In genomic region chr2:105307146-105307545, GRCh38 we compare ENCODE assay signal across 22 cellular contexts. TPM values are rescaled to one million over a fixed set of nuclear protein-coding genes. Genes with fewer than 3 reads are reported as not detected.
DNase-seq lines count a peak whose midpoint lies in the region; ATAC-seq and TF ChIP-seq lines count a peak whose summit lies in the region.
"Had no signal": no experiment of that assay in that cellular context is flagged by ENCODE, and none has a peak within 500 bp of the region (broad histone marks: within the 10 kb centered on the region; RNA-seq: fewer than 3 reads in every experiment).

No MANE protein-coding gene starts in this region.

- DNase-seq in MCF 10A (ENCODE audit: unreplicated experiment) (no peak), breast epithelium (ENCODE audit: low spot score in 2 of 2) (no peak), fibroblast of pulmonary artery (ENCODE audit: low read depth) (peak; percentile 39), HPDE6-E6E7 (ENCODE audit: extremely low spot score) (no peak)
- DNase-seq in activated naive CD4-positive, alpha-beta T cell treated with anti-CD3 and anti-CD28 coated beads, Interleukin-2, amount 50 U/mL, for 72 hours (ENCODE audit: low spot score in 2 of 2), result no peak
- DNase-seq: 8988T; ACHN; AML-193; BE2C; Calu3; CD4-positive, alpha-beta memory T cell; COR-L47; DMS53; DMS79 treated with DMSO at 0.1 percent for 48 hours; GF-D8; H9 had no signal

- H3K9me3 Mint-ChIP-seq in MCF 10A (ENCODE audit: unreplicated experiment), result no peaks in the 10 kb centered on the region
- H3K9me3 Mint-ChIP-seq in activated naive CD4-positive, alpha-beta T cell treated with anti-CD3 and anti-CD28 coated beads, Interleukin-2, amount 50 U/mL, for 72 hours, result no peaks in the 10 kb centered on the region
- H3K9me3 Mint-ChIP-seq: CD4-positive, alpha-beta memory T cell; GM23338; H9 had no signal

- H3K4me1 Mint-ChIP-seq in MCF 10A (ENCODE audit: insufficient read depth, unreplicated experiment), result no peaks in the 10 kb centered on the region

- TF ChIP-seq CTCF in MCF 10A (IDR thresholded peaks at IDR 0.05; ENCODE audit: unreplicated experiment), result no peak
- TF ChIP-seq CTCF in breast epithelium (IDR thresholded peaks at IDR 0.05), result no peak
- no peak for TF ChIP-seq CTCF in fibroblast of pulmonary artery (IDR thresholded peaks at IDR 0.05; ENCODE audit: low read length, missing control alignments)

- H3K9me3 ChIP-seq in breast epithelium, result no peaks in the 10 kb centered on the region
- no peaks in the 10 kb centered on the region for H3K9me3 ChIP-seq in KOPT-K1 (ENCODE audit: insufficient read depth, low read length, poor library complexity, severe bottlenecking)
- H3K9me3 ChIP-seq: A549; BE2C; BLaER1 treated with 17β-estradiol and CSF1 and Interleukin-3, amounts not matched to agents 10 nM and 100 nM had no signal

- no peaks in the 10 kb centered on the region for H3K4me1 ChIP-seq in breast epithelium
- H3K4me1 ChIP-seq: BE2C had no signal

- BruUV-seq in MCF 10A (replicated peaks; lab: Mats Ljungman, UMichigan), result TSS peak; percentile 23

- no peak overlapping the region for H3K4me3 Mint-ChIP-seq in MCF 10A (ENCODE audit: unreplicated experiment)
- H3K4me3 Mint-ChIP-seq: CD4-positive, alpha-beta memory T cell; GM23338; H9 had no signal

- intact Hi-C loops in MCF 10A (cut with micrococcal nuclease), result no loop called here
- intact Hi-C loops in breast epithelium (cut with DNase I; ENCODE audit: low total_unique reads), result no loop called here

- no peaks in the 10 kb centered on the region for H3K27me3 Mint-ChIP-seq in MCF 10A (ENCODE audit: insufficient read depth, unreplicated experiment)
- H3K27me3 Mint-ChIP-seq: CD4-positive, alpha-beta memory T cell had no signal

- no peaks in the 10 kb centered on the region for H3K27me3 ChIP-seq in breast epithelium
- H3K27me3 ChIP-seq: BE2C; BLaER1 treated with 17β-estradiol and CSF1 and Interleukin-3, amounts not matched to agents 10 nM and 100 nM had no signal

- H3K36me3 Mint-ChIP-seq in MCF 10A (ENCODE audit: insufficient read depth, unreplicated experiment), result peaks cover 23% of the 10 kb centered on the region
- peaks cover 0 to 8% of the 10 kb centered on the region in 2 donors for H3K36me3 Mint-ChIP-seq in activated naive CD4-positive, alpha-beta T cell treated with anti-CD3 and anti-CD28 coated beads, Interleukin-2, amount 50 U/mL, for 72 hours

- POLR2A ChIA-PET in MCF 10A (lab: Yijun Ruan, JAX), result no interaction called here

- CTCF ChIA-PET in MCF 10A (lab: Yijun Ruan, JAX), result interaction anchor here (0.6 kb wide), 1 partner anchor 1265 kb away, joined by 3 read pairs; no protein-coding TSS in a partner anchor

- no peak overlapping the region for H3K4me3 ChIP-seq in breast epithelium
- H3K4me3 ChIP-seq in fibroblast of pulmonary artery (replicated peaks; ENCODE audit: low read depth, low read length), result no peak overlapping the region
- H3K4me3 ChIP-seq: A549; BLaER1 treated with 17β-estradiol and CSF1 and Interleukin-3, amounts not matched to agents 10 nM and 100 nM; GM23338 had no signal

- TF ChIP-seq POLR2A in breast epithelium (IDR thresholded peaks at IDR 0.05), result no peak

- H3K27ac ChIP-seq in breast epithelium (no peak overlapping the region), KOPT-K1 (ENCODE audit: low read depth, low read length, poor library complexity, severe bottlenecking) (peak overlapping the region; percentile 51)
- H3K27ac ChIP-seq: A549; BLaER1 treated with 17β-estradiol and CSF1 and Interleukin-3, amounts not matched to agents 10 nM and 100 nM had no signal

- no peak overlapping the region for H3K27ac Mint-ChIP-seq in MCF 10A (ENCODE audit: low read depth, unreplicated experiment)
- H3K27ac Mint-ChIP-seq in activated naive CD4-positive, alpha-beta T cell treated with anti-CD3 and anti-CD28 coated beads, Interleukin-2, amount 50 U/mL, for 72 hours, result no peak overlapping the region
- H3K27ac Mint-ChIP-seq: GM23338, H9 had no signal

- ATAC-seq in activated naive CD4-positive, alpha-beta T cell treated with anti-CD3 and anti-CD28 coated beads, Interleukin-2, amount 50 U/mL, for 72 hours, result no peak
- ATAC-seq in GM21447 (IDR thresholded peaks at IDR 0.05; ENCODE audit: unreplicated experiment), result no peak
- ATAC-seq: A549, GM23338, HCT116 had no signal

- H3K36me3 ChIP-seq in breast epithelium (no peaks in the 10 kb centered on the region), KOPT-K1 (ENCODE audit: insufficient read depth, low read length) (peaks cover 47% of the 10 kb centered on the region)
- H3K36me3 ChIP-seq: BE2C had no signal

RNA-seq across cellular contexts. Expression of gene TGFBRAP1, which starts 22.4 kb away (rescaled TPM):
- total RNA-seq in MCF 10A (2022) (16.8 and 19.3 TPM in 2 replicates), breast epithelium (10 to 100 TPM; 24.6 to 29.8 (median 28.5) TPM)
- 10 to 100 TPM; 15.9 to 22.6 TPM for total RNA-seq in activated naive CD4-positive, alpha-beta T cell treated with anti-CD3 and anti-CD28 coated beads, Interleukin-2, amount 50 U/mL, for 72 hours

RNA-seq across cellular contexts. Expression of gene C2orf49, which starts 30.2 kb away (rescaled TPM):
- total RNA-seq in MCF 10A (2022), result 24.2 and 24.5 TPM in 2 replicates
- total RNA-seq in breast epithelium, result 10 to 100 TPM; 20.0 to 31.6 (median 23.0) TPM
- total RNA-seq in activated naive CD4-positive, alpha-beta T cell treated with anti-CD3 and anti-CD28 coated beads, Interleukin-2, amount 50 U/mL, for 72 hours, result 10 to 100 TPM; 24.1 to 25.0 TPM
